In genomic region chr9:81314525-81314924, GRCh38 we compare ENCODE assay signal across 23 cellular contexts.
"Had no signal": no experiment of that assay in that cellular context is flagged by ENCODE, and none has a peak within 500 bp of the region (broad histone marks: within the 10 kb centered on the region; RNA-seq: fewer than 3 reads in every experiment).

No MANE protein-coding gene starts in this region.

- H3K9me3 Mint-ChIP-seq: memory B cell had no signal

- ATAC-seq: activated T-helper 17 cell treated with anti-CD3 and anti-CD28 coated beads, Interleukin-2, amount 50 U/mL, for 72 hours; psoas muscle; stimulated activated naive CD8-positive, alpha-beta T cell treated with anti-CD3 and anti-CD28 coated beads, Interleukin-15, Interleukin-2, amounts not matched to agents 100 U/mL and 50 U/mL, for 24 hours; WTC11 had no signal

- H3K4me1 Mint-ChIP-seq: activated T-helper 17 cell treated with anti-CD3 and anti-CD28 coated beads, Interleukin-2, amount 50 U/mL, for 72 hours; central memory CD8-positive, alpha-beta T cell; naive B cell; neural progenitor cell; WTC11 had no signal

- H3K4me3 Mint-ChIP-seq: activated naive CD8-positive, alpha-beta T cell; activated T-cell treated with anti-CD3 and anti-CD28 coated beads, Interleukin-2, amount 50 U/mL, for 24 hours; activated T-helper 17 cell treated with anti-CD3 and anti-CD28 coated beads, Interleukin-2, amount 50 U/mL, for 72 hours; central memory CD8-positive, alpha-beta T cell; memory B cell; naive B cell; neural progenitor cell; WTC11 had no signal

- H3K36me3 Mint-ChIP-seq: activated naive CD8-positive, alpha-beta T cell; memory B cell; naive B cell; neural progenitor cell had no signal

- H3K27me3 Mint-ChIP-seq: activated naive CD8-positive, alpha-beta T cell; activated T-cell treated with anti-CD3 and anti-CD28 coated beads, Interleukin-2, amount 50 U/mL, for 24 hours; activated T-helper 17 cell treated with anti-CD3 and anti-CD28 coated beads, Interleukin-2, amount 50 U/mL, for 72 hours; central memory CD8-positive, alpha-beta T cell; naive B cell had no signal

- DNase-seq: activated CD4-positive, alpha-beta T cell treated with anti-CD3 and anti-CD28 coated beads, Interleukin-2, amount 50 U/mL, for 4 hours; activated CD8-positive, alpha-beta memory T cell treated with anti-CD3 and anti-CD28 coated beads for 24 hours; activated CD8-positive, alpha-beta memory T cell treated with anti-CD3 and anti-CD28 coated beads, Interleukin-2, amount 50 U/mL, for 4 hours; activated naive CD4-positive, alpha-beta T cell; activated T-cell treated with anti-CD3 and anti-CD28 coated beads, Interleukin-2, amount 50 U/mL, for 24 hours; amniotic stem cell; effector memory CD4-positive, alpha-beta T cell; hippocampal formation; kidney glomerular epithelial cell; naive B cell; psoas muscle; stimulated activated CD4-positive, alpha-beta T cell treated with anti-CD3 and anti-CD28 coated beads, Interleukin-12 subunit alpha, Interleukin-12 subunit beta, amount 100 ng/mL, for 4 hours; stimulated activated CD4-positive, alpha-beta T cell treated with anti-CD3 and anti-CD28 coated beads, Interleukin-4, amount 100 ng/mL, for 4 hours; stimulated activated naive CD8-positive, alpha-beta T cell treated with anti-CD3 and anti-CD28 coated beads, Interleukin-15, Interleukin-2, amounts not matched to agents 100 U/mL and 50 U/mL, for 24 hours; substantia nigra; T-helper 1 cell; thyroid gland had no signal

- H3K27ac Mint-ChIP-seq: activated naive CD8-positive, alpha-beta T cell; activated T-cell treated with anti-CD3 and anti-CD28 coated beads, Interleukin-2, amount 50 U/mL, for 24 hours; activated T-helper 17 cell treated with anti-CD3 and anti-CD28 coated beads, Interleukin-2, amount 50 U/mL, for 72 hours; memory B cell; naive B cell; neural progenitor cell; WTC11 had no signal
